8 cellular contexts compared by ENCODE assay signal in genomic region chr17:7684856-7685532, GRCh38. TPM values are rescaled to one million over a fixed set of nuclear protein-coding genes. Genes with fewer than 3 reads are reported as not detected.
DNase-seq lines count a peak whose midpoint lies in the region; ATAC-seq and TF ChIP-seq lines count a peak whose summit lies in the region.

No MANE protein-coding gene starts in this region.

- TF ChIP-seq POLR2A in NB4 (IDR thresholded peaks at IDR 0.05; ENCODE audit: extremely low read depth, insufficient read length), result no peak

- no peaks in the 10 kb centered on the region; the same call in none of the 2 replicates for H3K36me3 ChIP-seq in BE2C

- peaks cover 65% of the 10 kb centered on the region for H3K36me3 Mint-ChIP-seq in dendritic cell treated with granulocyte-macrophage colony-stimulating factor and Interleukin-4, amounts not matched to agents 40 ng/mL and 50 ng/mL, for 4 days (ENCODE audit: low read depth)
- peaks cover under 1% of the 10 kb centered on the region for H3K36me3 Mint-ChIP-seq in nephron (ENCODE audit: low read depth)

- H3K4me1 ChIP-seq in BE2C, result no peaks in the 10 kb centered on the region

- H3K27ac Mint-ChIP-seq in dendritic cell treated with granulocyte-macrophage colony-stimulating factor and Interleukin-4, amounts not matched to agents 40 ng/mL and 50 ng/mL, for 4 days, result peak overlapping the region; percentile 98
- H3K27ac Mint-ChIP-seq in nephron, result peak overlapping the region; percentile 100

- no peaks in the 10 kb centered on the region for H3K27me3 ChIP-seq in BE2C

- DNase-seq in BE2C (no peak), NB4 (ENCODE audit: low read depth) (no peak), putamen (ENCODE audit: low spot score) (no peak), T1000 (lab: John Stamatoyannopoulos, UW) (no peak)
- no peak for DNase-seq in activated CD8-positive, alpha-beta memory T cell treated with anti-CD3 and anti-CD28 coated beads for 24 hours

- H3K27me3 Mint-ChIP-seq in dendritic cell treated with granulocyte-macrophage colony-stimulating factor and Interleukin-4, amounts not matched to agents 40 ng/mL and 50 ng/mL, for 4 days, result no peaks in the 10 kb centered on the region
- no peaks in the 10 kb centered on the region for H3K27me3 Mint-ChIP-seq in nephron (ENCODE audit: low read depth)

- H3K4me3 Mint-ChIP-seq in dendritic cell treated with granulocyte-macrophage colony-stimulating factor and Interleukin-4, amounts not matched to agents 40 ng/mL and 50 ng/mL, for 4 days, result peak overlapping the region; percentile 98
- peak overlapping the region; percentile 93 to 98 (median 98) for H3K4me3 Mint-ChIP-seq in nephron

- H3K4me3 ChIP-seq in BE2C (ENCODE audit: low read depth, low read length), result peak overlapping the region; percentile 96
- H3K4me3 ChIP-seq in NB4 (ENCODE audit: low read depth, low read length), result peak overlapping the region; percentile 99

- no peaks in the 10 kb centered on the region for H3K9me3 Mint-ChIP-seq in dendritic cell treated with granulocyte-macrophage colony-stimulating factor and Interleukin-4, amounts not matched to agents 40 ng/mL and 50 ng/mL, for 4 days
- H3K9me3 Mint-ChIP-seq in nephron, result no peaks in the 10 kb centered on the region

- intact Hi-C loops in dendritic cell treated with granulocyte-macrophage colony-stimulating factor and Interleukin-4, amounts not matched to agents 40 ng/mL and 50 ng/mL, for 4 days (cut with micrococcal nuclease), result loop anchor here (5.0 kb wide), 1 partner anchor 113 kb away; no protein-coding TSS in a partner anchor

- H3K9me3 ChIP-seq in BE2C, result no peaks in the 10 kb centered on the region

- TF ChIP-seq CTCF in BE2C (IDR thresholded peaks at IDR 0.05; ENCODE audit: low read depth, low read length), result no peak
- no peak for TF ChIP-seq CTCF in NB4 (IDR thresholded peaks at IDR 0.05; ENCODE audit: low read depth, low read length)
- TF ChIP-seq CTCF in nephron (IDR thresholded peaks at IDR 0.05; ENCODE audit: unreplicated experiment in 3 of 3), result no peak

- ATAC-seq in HG02798 (IDR thresholded peaks at IDR 0.05; ENCODE audit: poor library complexity, unreplicated experiment), result no peak

- H3K4me1 Mint-ChIP-seq in dendritic cell treated with granulocyte-macrophage colony-stimulating factor and Interleukin-4, amounts not matched to agents 40 ng/mL and 50 ng/mL, for 4 days (ENCODE audit: low read depth), result peaks cover 44% of the 10 kb centered on the region
- peaks cover 22% of the 10 kb centered on the region for H3K4me1 Mint-ChIP-seq in nephron

RNA-seq across cellular contexts. Expression of gene TP53, which starts 2.3 kb away (rescaled TPM):
- 85.4 TPM for polyA plus RNA-seq in BE2C (2012; ENCODE audit: insufficient read depth, insufficient read length, low read depth)

RNA-seq across cellular contexts. Expression of gene WRAP53, which starts 3.3 kb away (rescaled TPM):
- 56.5 TPM for polyA plus RNA-seq in BE2C (2012; ENCODE audit: insufficient read depth, insufficient read length, low read depth)

RNA-seq across cellular contexts. Expression of gene EFNB3, which starts 20.0 kb away (rescaled TPM):
- 4.2 TPM for polyA plus RNA-seq in BE2C (2012; ENCODE audit: insufficient read depth, insufficient read length, low read depth)

RNA-seq across cellular contexts. Expression of gene DNAH2, which starts 32.5 kb away (rescaled TPM):
- 4.2 TPM for polyA plus RNA-seq in BE2C (2012; ENCODE audit: insufficient read depth, insufficient read length, low read depth)

RNA-seq across cellular contexts. Expression of gene ATP1B2, which starts 34.3 kb away (rescaled TPM):
- polyA plus RNA-seq in BE2C (2012; ENCODE audit: insufficient read depth, insufficient read length, low read depth), result not detected
